22 cellular contexts compared by ENCODE assay signal in genomic region chr17:39222151-39222550, GRCh38. TPM values are rescaled to one million over a fixed set of nuclear protein-coding genes. Genes with fewer than 3 reads are reported as not detected.
DNase-seq lines count a peak whose midpoint lies in the region; ATAC-seq and TF ChIP-seq lines count a peak whose summit lies in the region.
"Had no signal": no experiment of that assay in that cellular context is flagged by ENCODE, and none has a peak within 500 bp of the region (broad histone marks: within the 10 kb centered on the region; RNA-seq: fewer than 3 reads in every experiment).

No MANE protein-coding gene starts in this region.

- H3K4me3 ChIP-seq in BLaER1 treated with 17β-estradiol and CSF1 and Interleukin-3, amounts not matched to agents 10 nM and 100 nM = no peak overlapping the region
- H3K4me3 ChIP-seq in prostate gland = no peak overlapping the region
- no peak overlapping the region for H3K4me3 ChIP-seq in aorta (ENCODE audit: low read length in 2 of 2)
- no peak overlapping the region for H3K4me3 ChIP-seq in GM23248
- H3K4me3 ChIP-seq: BLaER1, GM12878, K562 had no signal

- no peak for ATAC-seq in aorta (ENCODE audit: low FRiP score)
- ATAC-seq in HG02852 (IDR thresholded peaks at IDR 0.05; ENCODE audit: unreplicated experiment) = no peak
- ATAC-seq in HG02840 (IDR thresholded peaks at IDR 0.05; ENCODE audit: low FRiP score, unreplicated experiment) = no peak
- ATAC-seq: CD8-positive, alpha-beta T cell; GM12878; K562 had no signal

- no peaks in the 10 kb centered on the region for H3K9me2 ChIP-seq in GM23248 (ENCODE audit: insufficient read depth)

- no peak overlapping the region for H3K9ac ChIP-seq in BLaER1 treated with 17β-estradiol and CSF1 and Interleukin-3, amounts not matched to agents 10 nM and 100 nM
- H3K9ac ChIP-seq in GM23248 = no peak overlapping the region
- H3K9ac ChIP-seq: BLaER1 had no signal

- H3K79me2 ChIP-seq in GM23248 (ENCODE audit: insufficient read depth) = no peaks in the 10 kb centered on the region

- no peak overlapping the region for H2AFZ ChIP-seq in GM23248

- in situ Hi-C loops in GM23248 (cut with MboI) = no loop called here

- peaks cover 41 to 57% (median 50%) of the 10 kb centered on the region in 11 experiments for H3K27me3 ChIP-seq in BLaER1 treated with 17β-estradiol and CSF1 and Interleukin-3, amounts not matched to agents 10 nM and 100 nM
- H3K27me3 ChIP-seq in prostate gland (replicated peaks; ENCODE audit: insufficient read depth) = peaks cover 8% of the 10 kb centered on the region
- H3K27me3 ChIP-seq in aorta (ENCODE audit: control insufficient read depth in 1 of 2, insufficient read depth in 2 of 2, low read length in 1 of 2) = no peaks in the 10 kb centered on the region
- H3K27me3 ChIP-seq in GM23248 (replicated peaks; ENCODE audit: insufficient read depth) = peaks cover 11% of the 10 kb centered on the region

- DNase-seq in SW480 (ENCODE audit: low spot score) (peak; percentile 47), prostate gland (ENCODE audit: low spot score) (peak; percentile 57), aorta (no peak), GM23248 (no peak)
- DNase-seq: 8988T; CD8-positive, alpha-beta T cell; DMS 273 treated with DMSO at 0.1 percent for 48 hours; DMS53; DND-41; EL; HCEC 1CT; IMR-90 had no signal

- H3F3A ChIP-seq in GM23248 (ENCODE audit: insufficient read depth) = no peaks in the 10 kb centered on the region

- no peaks in the 10 kb centered on the region for H3K36me3 ChIP-seq in BLaER1 treated with 17β-estradiol and CSF1 and Interleukin-3, amounts not matched to agents 10 nM and 100 nM
- H3K36me3 ChIP-seq in prostate gland (no peaks in the 10 kb centered on the region), aorta (ENCODE audit: control insufficient read depth in 1 of 2, insufficient read depth in 2 of 2, low read length in 1 of 2) (no peaks in the 10 kb centered on the region), GM23248 (ENCODE audit: low read depth) (no peaks in the 10 kb centered on the region)
- H3K36me3 ChIP-seq: BLaER1 had no signal

- intact Hi-C loops in prostate gland (cut with DNase I) = no loop called here
- intact Hi-C loops in aorta (cut with DNase I) = no loop called here

- no peak for TF ChIP-seq CTCF in prostate gland (IDR thresholded peaks at IDR 0.05)

- no peak for TF ChIP-seq POLR2A in prostate gland (IDR thresholded peaks at IDR 0.05)

- H3K4me2 ChIP-seq in BLaER1 treated with 17β-estradiol and CSF1 and Interleukin-3, amounts not matched to agents 10 nM and 100 nM = peak overlapping the region in 7 of 11 experiments; percentile 7 to 66 (median 41); a peak in 10 of 22 replicates
- no peak overlapping the region for H3K4me2 ChIP-seq in GM23248 (ENCODE audit: unreplicated experiment)
- H3K4me2 ChIP-seq: BLaER1 had no signal

- H3K9me3 ChIP-seq in BLaER1 treated with 17β-estradiol and CSF1 and Interleukin-3, amounts not matched to agents 10 nM and 100 nM (replicated peaks in 1 of 11) = no peaks in the 10 kb centered on the region
- H3K9me3 ChIP-seq in prostate gland (no peaks in the 10 kb centered on the region), aorta (ENCODE audit: control insufficient read depth, low read length) (no peaks in the 10 kb centered on the region), GM23248 (ENCODE audit: low read depth) (no peaks in the 10 kb centered on the region)
- H3K9me3 ChIP-seq: BLaER1 had no signal

- 39% methylated on average over 7 of the region's 7 CpGs for WGBS in prostate gland
- 38 to 41% methylated on average over 7 of the region's 7 CpGs for WGBS in aorta, 2 donors
- 84 to 88% methylated on average over 7 of the region's 7 CpGs for WGBS in GM23248 (ENCODE audit: low coverage in 1 of 2, low lambda C conversion rate in 2 of 2, missing lambda C conversion rate in 2 of 2), 2 experiments

- peaks cover 21 to 38% (median 35%) of the 10 kb centered on the region in 10 experiments for H3K4me1 ChIP-seq in BLaER1 treated with 17β-estradiol and CSF1 and Interleukin-3, amounts not matched to agents 10 nM and 100 nM
- H3K4me1 ChIP-seq in prostate gland (replicated peaks) (no peaks in the 10 kb centered on the region), aorta (ENCODE audit: control insufficient read depth in 1 of 2, insufficient read depth in 2 of 2, low read length in 2 of 2) (peaks cover 0 to 2% of the 10 kb centered on the region in 2 donors), GM23248 (ENCODE audit: insufficient read depth) (no peaks in the 10 kb centered on the region)

- peaks cover 0 to 50% (median 17%) of the 10 kb centered on the region in 11 experiments; a peak in 16 of 22 replicates for H4K20me1 ChIP-seq in BLaER1 treated with 17β-estradiol and CSF1 and Interleukin-3, amounts not matched to agents 10 nM and 100 nM
- no peaks in the 10 kb centered on the region for H4K20me1 ChIP-seq in GM23248 (ENCODE audit: insufficient read depth)

- no peak overlapping the region for H3K27ac ChIP-seq in BLaER1 treated with 17β-estradiol and CSF1 and Interleukin-3, amounts not matched to agents 10 nM and 100 nM
- H3K27ac ChIP-seq in prostate gland (no peak overlapping the region), aorta (ENCODE audit: low read depth in 1 of 2, low read length in 2 of 2) (peak overlapping the region; percentile 23 to 62), GM23248 (no peak overlapping the region)
- H3K27ac ChIP-seq: BLaER1 had no signal

RNA-seq across cellular contexts. Expression of gene STAC2, which starts 3.6 kb away (rescaled TPM):
- total RNA-seq in prostate gland = 1 to 10 TPM; 3.9 to 4.8 TPM
- 10 to 100 TPM; 29.2 to 53.3 TPM for total RNA-seq in aorta
- 1 to 10 TPM; 2.0 to 4.7 TPM for polyA plus RNA-seq in aorta
- total RNA-seq in GM23248 (2014; rRNA removed; shearing (Covaris generic)) = not detected in 2 replicates
- 0.05 TPM in 1 of 2 replicates, not detected in the other for polyA plus RNA-seq in GM23248 (2016; fragmentation: Nextera tagmentation; extraction: Ambion mirVana)
- total RNA-seq: IMR-90, K562 had no signal
- polyA plus RNA-seq: AG04450, GM12878, K562 had no signal

RNA-seq across cellular contexts. Expression of gene RPL19, which starts 22.1 kb away (rescaled TPM):
- 1,000 to 10,000 TPM; 2,194 to 3,634 TPM for total RNA-seq in prostate gland
- 1,000 to 10,000 TPM; 1,206 to 1,264 TPM for total RNA-seq in aorta
- polyA plus RNA-seq in aorta = 1,000 to 10,000 TPM; 2,950 to 3,759 TPM
- total RNA-seq in GM23248 (2014; rRNA removed; shearing (Covaris generic)) = 1,500 and 1,636 TPM in 2 replicates
- 892 and 903 TPM in 2 replicates for polyA plus RNA-seq in GM23248 (2016; fragmentation: Nextera tagmentation; extraction: Ambion mirVana)

RNA-seq across cellular contexts. Expression of gene CACNB1, which starts 24.7 kb away (rescaled TPM):
- 10 to 100 TPM in 1 of 2 donors, 1 to 10 TPM in 1; 3.4 to 17.8 TPM for total RNA-seq in prostate gland
- total RNA-seq in aorta = 10 to 100 TPM; 29.6 to 31.6 TPM
- polyA plus RNA-seq in aorta = 10 to 100 TPM in 1 of 2 donors, 1 to 10 TPM in 1; 1.9 to 50.6 TPM
- 6.6 and 8.1 TPM in 2 replicates for total RNA-seq in GM23248 (2014; rRNA removed; shearing (Covaris generic))
- polyA plus RNA-seq in GM23248 (2016; fragmentation: Nextera tagmentation; extraction: Ambion mirVana) = 6.0 and 7.1 TPM in 2 replicates

RNA-seq across cellular contexts. Expression of gene ARL5C, which starts 56.2 kb away (rescaled TPM):
- total RNA-seq in prostate gland = not detected
- under 1 TPM in 1 of 2 donors, not detected in 1; 0.54 TPM for total RNA-seq in aorta
- polyA plus RNA-seq in aorta = not detected
- not detected in 2 replicates for total RNA-seq in GM23248 (2014; rRNA removed; shearing (Covaris generic))
- not detected in 2 replicates for polyA plus RNA-seq in GM23248 (2016; fragmentation: Nextera tagmentation; extraction: Ambion mirVana)
- total RNA-seq: A673; CD8-positive, alpha-beta T cell; G401; GM12878; H4; IMR-90; K562 had no signal
- polyA plus RNA-seq: AG04450, GM12878, IMR-90, K562 had no signal

Comparison
In these comparisons a context has a peak if more than half of its experiments do, and no peak if none do; other contexts are left out.
1. H3K27ac ChIP-seq: peak in aorta (2 of 2); none in BLaER1 treated with 17β-estradiol and CSF1 and Interleukin-3, amounts not matched to agents 10 nM and 100 nM (0 of 11), prostate gland (0 of 2) and GM23248 (single experiment).
2. DNase-seq: peak in SW480 (single experiment) and prostate gland (single experiment); none in aorta (0 of 2) and GM23248 (single experiment).
3. RNA of gene STAC2, which starts 3.6 kb away (total RNA-seq): 29.2 to 53.3 TPM in aorta; 3.9 to 4.8 TPM in prostate gland and not detected in GM23248; every median in the first group is over 4 times any median in the second.